ENCODE assay signal across 19 cellular contexts in the genomic region with DNA sequence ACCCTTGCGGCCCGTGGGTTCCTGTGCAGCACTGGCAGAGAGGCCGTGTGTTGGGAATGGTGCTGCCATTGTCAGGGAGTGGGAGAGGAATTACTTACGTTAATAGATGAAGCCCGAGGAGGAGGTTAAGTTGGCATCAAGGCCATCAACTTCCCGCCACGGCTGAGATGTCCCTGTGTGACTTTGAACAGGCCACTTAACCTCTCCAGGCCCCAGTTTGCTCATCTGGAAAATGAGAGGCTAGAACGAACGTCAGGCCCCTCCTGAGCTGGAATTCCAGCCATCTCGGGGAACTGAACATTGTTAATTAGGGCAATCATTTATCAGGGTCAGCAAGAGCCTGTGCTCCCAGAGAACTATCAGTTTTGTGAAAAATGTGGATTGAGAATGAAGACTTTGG.
"Had no signal": no experiment of that assay in that cellular context is flagged by ENCODE, and none has a peak within 500 bp of the region (broad histone marks: within the 10 kb centered on the region; RNA-seq: fewer than 3 reads in every experiment).

No MANE protein-coding gene starts in this region.

- ATAC-seq: activated naive CD8-positive, alpha-beta T cell treated with anti-CD3 and anti-CD28 coated beads, Interleukin-2, amount 50 U/mL, for 24 hours; left colon had no signal

- DNase-seq: activated CD4-positive, alpha-beta memory T cell treated with anti-CD3 and anti-CD28 coated beads, Interleukin-2, amount 10 ng/mL, durations not matched to agents 7 days and 5 days; activated CD4-positive, alpha-beta T cell treated with anti-CD3 and anti-CD28 coated beads for 4 hours; activated naive CD4-positive, alpha-beta T cell treated with Interleukin-2 at 50 U/mL for 16 hours; activated naive CD8-positive, alpha-beta T cell treated with anti-CD3 and anti-CD28 coated beads, Interleukin-2, amount 50 U/mL, for 24 hours; activated T-cell treated with anti-CD3 and anti-CD28 coated beads, Interleukin-2, amount 50 U/mL, for 24 hours; anterior cingulate cortex; cortex of kidney; esophagus squamous epithelium; immature natural killer cell; left colon; stimulated activated CD4-positive, alpha-beta T cell treated with anti-CD3 and anti-CD28 coated beads, Interleukin-12 subunit alpha, Interleukin-12 subunit beta, amount 100 ng/mL, for 4 hours; stimulated activated CD4-positive, alpha-beta T cell treated with anti-CD3 and anti-CD28 coated beads, Interleukin-1b, Interleukin-23, amount 100 ng/mL, for 48 hours; stimulated activated CD8-positive, alpha-beta memory T cell treated with anti-CD3 and anti-CD28 coated beads, Interleukin-4, amount 100 ng/mL, for 48 hours; stimulated activated naive CD4-positive, alpha-beta T cell treated with Interleukin-2 at 50 U/mL for 16 hours; uterus had no signal

- H3K27ac Mint-ChIP-seq: activated CD4-positive, alpha-beta memory T cell treated with anti-CD3 and anti-CD28 coated beads, Interleukin-2, amount 10 ng/mL, durations not matched to agents 7 days and 5 days; activated naive CD8-positive, alpha-beta T cell treated with anti-CD3 and anti-CD28 coated beads, Interleukin-2, amount 50 U/mL, for 24 hours; activated T-cell treated with anti-CD3 and anti-CD28 coated beads, Interleukin-2, amount 50 U/mL, for 24 hours; activated T-helper 2 cell treated with anti-CD3 and anti-CD28 coated beads, Interferon-gamma antibody, Interleukin-2, Interleukin-4, amounts not matched to agents 10 μg/mL and 5 μg/mL and 100 μg/mL, durations not matched to agents 14 hours and 24 hours and 36 hours; immature natural killer cell had no signal

- H3K4me1 Mint-ChIP-seq: activated naive CD8-positive, alpha-beta T cell treated with anti-CD3 and anti-CD28 coated beads, Interleukin-2, amount 50 U/mL, for 24 hours; immature natural killer cell had no signal

- H3K9me3 Mint-ChIP-seq: activated CD4-positive, alpha-beta memory T cell treated with anti-CD3 and anti-CD28 coated beads, Interleukin-2, amount 10 ng/mL, durations not matched to agents 7 days and 5 days; activated naive CD8-positive, alpha-beta T cell treated with anti-CD3 and anti-CD28 coated beads, Interleukin-2, amount 50 U/mL, for 24 hours; activated T-cell treated with anti-CD3 and anti-CD28 coated beads, Interleukin-2, amount 50 U/mL, for 24 hours; activated T-helper 2 cell treated with anti-CD3 and anti-CD28 coated beads, Interferon-gamma antibody, Interleukin-2, Interleukin-4, amounts not matched to agents 10 μg/mL and 5 μg/mL and 100 μg/mL, durations not matched to agents 14 hours and 24 hours and 36 hours; immature natural killer cell; neural crest cell had no signal

- H3K27me3 Mint-ChIP-seq: activated CD4-positive, alpha-beta memory T cell treated with anti-CD3 and anti-CD28 coated beads, Interleukin-2, amount 10 ng/mL, durations not matched to agents 7 days and 5 days had no signal

- H3K4me3 Mint-ChIP-seq: activated CD4-positive, alpha-beta memory T cell treated with anti-CD3 and anti-CD28 coated beads, Interleukin-2, amount 10 ng/mL, durations not matched to agents 7 days and 5 days; activated naive CD8-positive, alpha-beta T cell treated with anti-CD3 and anti-CD28 coated beads, Interleukin-2, amount 50 U/mL, for 24 hours; activated T-cell treated with anti-CD3 and anti-CD28 coated beads, Interleukin-2, amount 50 U/mL, for 24 hours; immature natural killer cell; neural crest cell had no signal

- H3K27ac ChIP-seq: tibial nerve, uterus had no signal

- H3K4me1 ChIP-seq: uterus had no signal

- H3K4me3 ChIP-seq: esophagus squamous epithelium, lung, tibial nerve, uterus had no signal

- H3K36me3 ChIP-seq: esophagus squamous epithelium, tibial nerve, uterus had no signal

- H3K9me3 ChIP-seq: esophagus squamous epithelium, tibial nerve, uterus had no signal

- H3K36me3 Mint-ChIP-seq: immature natural killer cell had no signal
